ENCODE assay signal across 8 cellular contexts in the genomic region with DNA sequence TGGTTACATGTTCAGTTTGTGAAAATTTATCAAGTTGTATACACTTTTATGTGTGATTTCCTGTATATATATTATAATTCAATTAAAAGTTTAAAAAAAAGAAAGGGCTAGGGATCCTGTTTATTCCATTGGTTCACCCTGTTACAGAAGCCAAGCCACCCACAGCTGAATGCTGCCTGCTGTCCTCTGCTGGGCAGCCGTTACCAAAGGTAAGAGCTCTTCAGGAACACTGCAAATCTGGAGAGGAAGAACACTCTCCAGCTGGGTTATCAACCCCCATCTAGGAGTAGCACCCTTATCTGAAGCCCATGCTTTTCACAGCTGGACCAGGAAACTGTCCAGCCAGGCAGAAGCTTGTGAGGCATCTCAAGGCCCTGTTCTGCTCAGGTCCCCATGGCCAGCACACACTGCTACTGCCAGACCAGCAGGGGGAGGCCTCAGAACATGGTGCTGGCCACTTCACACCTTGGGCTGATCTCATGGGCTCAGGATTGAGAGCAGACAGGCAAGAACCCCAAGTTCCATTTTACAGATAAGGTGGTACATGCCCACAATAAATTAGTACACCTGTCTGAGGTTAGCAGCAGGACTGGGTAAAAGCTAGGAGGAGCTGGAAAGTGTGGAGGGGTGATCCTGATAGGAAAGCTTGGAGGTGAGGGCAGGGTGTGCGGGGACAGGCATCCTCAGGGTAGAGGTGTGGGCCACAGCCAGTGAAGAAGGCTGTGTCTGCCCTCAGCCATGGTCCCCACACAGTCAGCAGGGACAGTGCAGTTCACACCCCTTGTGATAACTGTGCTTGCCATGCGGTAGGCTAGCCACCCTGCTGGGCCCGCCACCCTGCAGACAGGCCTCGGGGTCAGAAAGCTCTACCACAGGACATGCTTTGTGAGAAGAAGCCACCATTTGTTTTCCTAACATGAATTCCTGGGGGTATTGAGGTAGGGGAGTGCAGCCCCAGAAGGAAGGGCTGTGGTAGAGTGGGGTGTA. TPM values are rescaled to one million over a fixed set of nuclear protein-coding genes. Genes with fewer than 3 reads are reported as not detected.
DNase-seq lines count a peak whose midpoint lies in the region; ATAC-seq and TF ChIP-seq lines count a peak whose summit lies in the region.

No MANE protein-coding gene starts in this region.

- TF ChIP-seq CTCF in DOHH2 (IDR thresholded peaks at IDR 0.05; ENCODE audit: low read depth, low read length, poor library complexity, severe bottlenecking): peak; percentile 44
- peak; percentile 96 for TF ChIP-seq CTCF in brain microvascular endothelial cell (IDR thresholded peaks at IDR 0.05; ENCODE audit: low read depth, low read length, missing control alignments)

- ATAC-seq in GM18868 (IDR thresholded peaks at IDR 0.05; ENCODE audit: unreplicated experiment): no peak

- no peaks in the 10 kb centered on the region for H3F3A ChIP-seq in DOHH2 (ENCODE audit: control insufficient read depth, insufficient read depth)

- H4K20me1 ChIP-seq in DOHH2 (ENCODE audit: control insufficient read depth, insufficient read depth, low read depth, low read length) (0 out of 2 replicates have a peak, but pooled peaks cover 6% of the 10 kb centered on the region), Karpas-422 (ENCODE audit: insufficient read depth, low read depth, low read length) (peaks cover 4% of the 10 kb centered on the region; the same call in 1 of the 2 replicates)

- in situ Hi-C loops in brain microvascular endothelial cell (cut with HindIII; ENCODE audit: low pct_ligation_motif_present, low sequenced_read_pairs): loop anchor here (10.0 kb wide), 1 partner anchor 144 kb away; a partner anchor contains a TSS

- H3K36me3 ChIP-seq in DOHH2 (ENCODE audit: control insufficient read depth, low read length) (no peaks in the 10 kb centered on the region), Karpas-422 (ENCODE audit: insufficient read depth, low read length) (no peaks in the 10 kb centered on the region), brain microvascular endothelial cell (replicated peaks) (peaks cover 2% of the 10 kb centered on the region)

- peaks cover 20% of the 10 kb centered on the region for H3K4me1 ChIP-seq in DOHH2 (ENCODE audit: control insufficient read depth, low read length)
- peaks cover 39% of the 10 kb centered on the region for H3K4me1 ChIP-seq in Karpas-422 (ENCODE audit: low read length)

- 0 out of 2 replicates have a peak overlapping the region, but pooled peaks have one; percentile 14 for H3K9ac ChIP-seq in Karpas-422 (ENCODE audit: low read length)

- H3K9me3 ChIP-seq in DOHH2 (ENCODE audit: control insufficient read depth, insufficient read depth, low read length) (no peaks in the 10 kb centered on the region), Karpas-422 (ENCODE audit: low read length) (no peaks in the 10 kb centered on the region)

- H3K79me2 ChIP-seq in DOHH2 (ENCODE audit: control insufficient read depth, low read length): no peaks in the 10 kb centered on the region
- H3K79me2 ChIP-seq in Karpas-422 (ENCODE audit: low read length): no peaks in the 10 kb centered on the region

- DNase-seq in Karpas-422 (peak; percentile 69), T-helper 2 cell (peak in 4 of 5 experiments; percentile 3 to 66 (median 10)), brain microvascular endothelial cell (peak; percentile 68), kidney tubule cell (ENCODE audit: low spot score) (peak; percentile 70), inferior parietal cortex (ENCODE audit: extremely low spot score) (no peak)
- peak; percentile 4 for DNase-seq in stimulated activated CD8-positive, alpha-beta memory T cell treated with anti-CD3 and anti-CD28 coated beads, Interleukin-4, amount 100 ng/mL, for 24 hours (ENCODE audit: low read depth)

- H3K4me3 ChIP-seq in DOHH2 (ENCODE audit: low read length) (no peak overlapping the region), Karpas-422 (ENCODE audit: low read length) (no peak overlapping the region), brain microvascular endothelial cell (ENCODE audit: low read depth, low read length) (no peak overlapping the region)

- H3K27me3 ChIP-seq in DOHH2 (ENCODE audit: control insufficient read depth, low read length): no peaks in the 10 kb centered on the region
- H3K27me3 ChIP-seq in Karpas-422 (ENCODE audit: low read length): no peaks in the 10 kb centered on the region
- no peaks in the 10 kb centered on the region for H3K27me3 ChIP-seq in brain microvascular endothelial cell (replicated peaks)

- H3K9me2 ChIP-seq in DOHH2 (replicated peaks; ENCODE audit: control insufficient read depth, low read length): no peaks in the 10 kb centered on the region
- H3K9me2 ChIP-seq in Karpas-422 (replicated peaks; ENCODE audit: insufficient read depth, low read length): no peaks in the 10 kb centered on the region

- H3K27ac ChIP-seq in DOHH2 (ENCODE audit: low read depth, low read length): no peak overlapping the region
- no peak overlapping the region for H3K27ac ChIP-seq in Karpas-422 (ENCODE audit: low read length)
- H3K27ac ChIP-seq in brain microvascular endothelial cell: no peak overlapping the region

- H3K4me2 ChIP-seq in DOHH2 (ENCODE audit: low read length) (no peak overlapping the region), Karpas-422 (ENCODE audit: low read depth, low read length, poor library complexity, severe bottlenecking) (peak overlapping the region; percentile 57)

- H2AFZ ChIP-seq in Karpas-422 (ENCODE audit: low read length): no peak overlapping the region

RNA-seq across cellular contexts. Expression of a gene that starts 54.3 kb away (rescaled TPM):
- total RNA-seq in Karpas-422 (2014; rRNA removed; shearing (Covaris generic); ENCODE audit: low replicate concordance): 52.0 and 103 TPM in 2 replicates
